Comparison of ENCODE assay signal across 16 cellular contexts in genomic region chr3:127045435-127046045, GRCh38.
DNase-seq lines count a peak whose midpoint lies in the region; FAIRE-seq and TF ChIP-seq lines count a peak whose summit lies in the region.
"Had no signal": no experiment of that assay in that cellular context is flagged by ENCODE, and none has a peak within 500 bp of the region (broad histone marks: within the 10 kb centered on the region; RNA-seq: fewer than 3 reads in every experiment).

No MANE protein-coding gene starts in this region.

- 79% methylated on average over 5 of the region's 5 CpGs for WGBS in HUES64

- no peak for FAIRE-seq in keratinocyte (lab: Jason Lieb, UNC)

- H3K36me3 ChIP-seq in HUES64 (ENCODE audit: insufficient read depth, low read length) (no peaks in the 10 kb centered on the region), ascending aorta (no peaks in the 10 kb centered on the region), keratinocyte (ENCODE audit: control insufficient read depth in 2 of 2, extremely low read depth in 1 of 2, insufficient read depth in 2 of 2, low read length in 2 of 2) (no peaks in the 10 kb centered on the region)
- H3K36me3 ChIP-seq: spleen had no signal

- no peaks in the 10 kb centered on the region for H3K9me1 ChIP-seq in keratinocyte (ENCODE audit: control insufficient read depth, extremely low read depth, insufficient read depth, low read length)

- no peak overlapping the region for H3K4me2 ChIP-seq in keratinocyte (ENCODE audit: control insufficient read depth, extremely low read depth, insufficient read depth, low read depth, low read length)

- dilution Hi-C loops in keratinocyte (cut with MboI; ENCODE audit: extremely low pct_ligation_motif_present, low sequenced_read_pairs) = no loop called here

- TF ChIP-seq CTCF in ascending aorta (IDR thresholded peaks at IDR 0.05) (no peak), keratinocyte (optimal IDR thresholded peaks at IDR 0.05 in 1 of 3, IDR thresholded peaks at IDR 0.05 in 1 of 3, conservative IDR thresholded peaks at IDR 0.05 in 1 of 3; ENCODE audit: extremely low read depth in 1 of 3, insufficient read depth in 2 of 3, low read length in 3 of 3) (no peak)

- no peaks in the 10 kb centered on the region for H4K20me1 ChIP-seq in keratinocyte (ENCODE audit: control insufficient read depth, extremely low read depth, insufficient read depth, low read length)

- H3K27me3 ChIP-seq in HUES64 (ENCODE audit: insufficient read depth, low read length) = no peaks in the 10 kb centered on the region
- H3K27me3 ChIP-seq in ascending aorta = no peaks in the 10 kb centered on the region
- no peaks in the 10 kb centered on the region for H3K27me3 ChIP-seq in keratinocyte (ENCODE audit: control insufficient read depth, extremely low read depth, insufficient read depth, low read length)
- H3K27me3 ChIP-seq: spleen, testis had no signal

- H3K9me3 ChIP-seq in HUES64 (ENCODE audit: insufficient read depth, low read depth, low read length) (peaks cover 4% of the 10 kb centered on the region; the same call in 1 of the 2 replicates), ascending aorta (no peaks in the 10 kb centered on the region), keratinocyte (ENCODE audit: control insufficient read depth, low read depth, low read length) (no peaks in the 10 kb centered on the region)
- H3K9me3 ChIP-seq: testis had no signal

- H2AFZ ChIP-seq in keratinocyte (ENCODE audit: control insufficient read depth, low read length) = peak overlapping the region; percentile 62

- peak overlapping the region; percentile 29; the same call in 1 of the 2 replicates for H3K4me3 ChIP-seq in HUES64 (ENCODE audit: low read length)
- no peak overlapping the region for H3K4me3 ChIP-seq in ascending aorta
- H3K4me3 ChIP-seq in keratinocyte (ENCODE audit: control insufficient read depth in 2 of 3, extremely low read depth in 1 of 3, insufficient read depth in 2 of 3, low read depth in 1 of 3, low read length in 3 of 3) = no peak overlapping the region
- H3K4me3 ChIP-seq: spleen, testis had no signal

- H3K4me1 ChIP-seq in HUES64 (ENCODE audit: insufficient read depth, low read length) (peaks cover 11% of the 10 kb centered on the region), ascending aorta (peaks cover 15 to 24% of the 10 kb centered on the region in 2 donors), keratinocyte (ENCODE audit: control insufficient read depth, extremely low read depth, insufficient read depth, low read length) (peaks cover 17% of the 10 kb centered on the region)
- H3K4me1 ChIP-seq: spleen had no signal

- H3K9ac ChIP-seq in HUES64 (ENCODE audit: low read depth, low read length) (no peak overlapping the region), keratinocyte (ENCODE audit: control insufficient read depth, extremely low read depth, insufficient read depth, low read length) (no peak overlapping the region)

- DNase-seq in G401 (ENCODE audit: low spot score) = peak; percentile 19
- no peak for DNase-seq in ascending aorta (ENCODE audit: low spot score in 2 of 2)
- DNase-seq in keratinocyte (ENCODE audit: low read depth, low spot score) = no peak
- DNase-seq in KBM-7 = no peak
- no peak for DNase-seq in NOMO-1 treated with DMSO at 0.1 percent for 48 hours (lab: John Stamatoyannopoulos, UW; ENCODE audit: unreplicated experiment)
- no peak for DNase-seq in NCI-H2081 treated with DMSO at 0.1 percent for 48 hours (lab: John Stamatoyannopoulos, UW)
- DNase-seq: activated CD4-positive, alpha-beta T cell treated with anti-CD3 and anti-CD28 coated beads, Interleukin-2, amount 50 U/mL, for 4 hours; activated naive CD4-positive, alpha-beta T cell treated with Interleukin-2 at 50 U/mL for 16 hours; NCI-H446 treated with DMSO at 0.1 percent for 48 hours; nucleus accumbens; retina; SIG-M5; stimulated activated CD8-positive, alpha-beta memory T cell treated with anti-CD3 and anti-CD28 coated beads, Interleukin-4, amount 100 ng/mL, for 48 hours; testis had no signal

- no peak overlapping the region for H3K27ac ChIP-seq in HUES64 (ENCODE audit: low read depth, low read length)
- H3K27ac ChIP-seq in ascending aorta = peak overlapping the region; percentile 62 to 75
- H3K27ac ChIP-seq in keratinocyte (ENCODE audit: control insufficient read depth, insufficient read depth, low read length) = no peak overlapping the region
- H3K27ac ChIP-seq: spleen, testis had no signal

- in situ Hi-C loops in G401 (cut with HindIII; ENCODE audit: low sequenced_read_pairs) (no loop called here), KBM-7 (cut with MboI; ENCODE audit: low pct_unique_long_range_greater_than_20kb, low sequenced_read_pairs) (no loop called here)

- intact Hi-C loops in ascending aorta (cut with DNase I) = loop anchor here (2.0 kb wide), 1 partner anchor 63 kb away; the partner anchor contains the start of gene PLXNA1

- H3K79me2 ChIP-seq in keratinocyte (ENCODE audit: control insufficient read depth, insufficient read depth, low read length) = no peaks in the 10 kb centered on the region

Comparison
In these comparisons a context has a peak if more than half of its experiments do, and no peak if none do; other contexts are left out.
1. H3K27ac ChIP-seq: peak in ascending aorta (2 of 2); none in HUES64 (single experiment) and keratinocyte (single experiment).